23 cellular contexts compared by ENCODE assay signal in the genomic region with DNA sequence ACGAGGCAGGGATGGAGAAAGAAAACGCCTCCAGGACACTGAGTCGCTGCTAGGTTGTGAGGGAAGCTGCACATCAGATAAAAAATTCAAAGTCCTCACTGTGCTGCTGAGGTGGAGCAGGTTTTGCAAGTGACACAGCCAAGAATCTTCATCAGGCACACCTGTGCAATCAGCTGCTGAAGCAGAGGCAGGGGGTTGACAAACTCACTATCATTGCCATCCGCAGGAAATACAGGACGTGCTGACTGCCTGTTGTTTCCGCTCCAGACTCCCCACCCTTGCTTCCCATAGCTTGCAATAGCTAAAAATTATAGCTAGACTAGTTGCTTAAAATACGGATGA.
DNase-seq lines count a peak whose midpoint lies in the region; ATAC-seq, FAIRE-seq and TF ChIP-seq lines count a peak whose summit lies in the region.
"Had no signal": no experiment of that assay in that cellular context is flagged by ENCODE, and none has a peak within 500 bp of the region (broad histone marks: within the 10 kb centered on the region; RNA-seq: fewer than 3 reads in every experiment).

No MANE protein-coding gene starts in this region.

- no peaks in the 10 kb centered on the region for H3K27me3 Mint-ChIP-seq in activated CD4-positive, alpha-beta T cell treated with anti-CD3 and anti-CD28 coated beads for 36 hours
- peaks cover 20% of the 10 kb centered on the region for H3K27me3 Mint-ChIP-seq in T-helper 17 cell

- peak; percentile 16 for DNase-seq in activated CD4-positive, alpha-beta T cell treated with anti-CD3 and anti-CD28 coated beads for 36 hours
- no peak for DNase-seq in activated CD4-positive, alpha-beta T cell treated with anti-CD3 and anti-CD28 coated beads for 48 hours
- peak; percentile 7 for DNase-seq in AG20443 (ENCODE audit: low spot score)
- DNase-seq in T-helper 17 cell: no peak
- DNase-seq in keratinocyte (ENCODE audit: low read depth, low spot score): no peak
- DNase-seq in cerebellum (ENCODE audit: low spot score): no peak
- DNase-seq in KBM-7: no peak
- DNase-seq in NCI-H1105 (lab: John Stamatoyannopoulos, UW): no peak
- DNase-seq: anterior cingulate cortex; effector memory CD8-positive, alpha-beta T cell; mesenchymal stem cell; NCI-H1417 treated with DMSO at 0.1 percent for 48 hours; NCI-H2171; stimulated activated CD4-positive, alpha-beta T cell treated with anti-CD3 and anti-CD28 coated beads, Interleukin-4, amount 100 ng/mL, for 1 hour had no signal

- no peak overlapping the region for H2AFZ ChIP-seq in keratinocyte (ENCODE audit: control insufficient read depth, low read length)

- no peak overlapping the region for H3K27ac Mint-ChIP-seq in activated CD4-positive, alpha-beta T cell treated with anti-CD3 and anti-CD28 coated beads for 36 hours
- H3K27ac Mint-ChIP-seq in T-helper 17 cell: peak overlapping the region; percentile 65
- H3K27ac Mint-ChIP-seq: activated T-helper 2 cell treated with anti-CD3 and anti-CD28 coated beads, Interferon-gamma antibody, Interleukin-2, Interleukin-4, amounts not matched to agents 10 μg/mL and 5 μg/mL and 100 μg/mL, durations not matched to agents 14 hours and 24 hours and 36 hours; effector memory CD8-positive, alpha-beta T cell; natural killer cell treated with Interleukin-12 subunit alpha and Interleukin-12 subunit beta and Interleukin-15 and Interleukin-18, amount 100 ng/mL, for 72 hours; progenitor cell of endocrine pancreas had no signal

- H4K20me1 ChIP-seq in keratinocyte (ENCODE audit: control insufficient read depth, extremely low read depth, insufficient read depth, low read length): no peaks in the 10 kb centered on the region
- H4K20me1 ChIP-seq: BLaER1 treated with 17β-estradiol and CSF1 and Interleukin-3, amounts not matched to agents 10 nM and 100 nM had no signal

- dilution Hi-C loops in keratinocyte (cut with MboI; ENCODE audit: extremely low pct_ligation_motif_present, low sequenced_read_pairs): no loop called here

- no peak overlapping the region for H3K4me3 Mint-ChIP-seq in activated CD4-positive, alpha-beta T cell treated with anti-CD3 and anti-CD28 coated beads for 36 hours
- peak overlapping the region; percentile 70 for H3K4me3 Mint-ChIP-seq in T-helper 17 cell
- H3K4me3 Mint-ChIP-seq: effector memory CD8-positive, alpha-beta T cell; natural killer cell treated with Interleukin-12 subunit alpha and Interleukin-12 subunit beta and Interleukin-15 and Interleukin-18, amount 100 ng/mL, for 72 hours had no signal

- no peak for FAIRE-seq in keratinocyte (lab: Jason Lieb, UNC)
- FAIRE-seq: A204.1 had no signal

- H3K79me2 ChIP-seq in keratinocyte (ENCODE audit: control insufficient read depth, insufficient read depth, low read length): no peaks in the 10 kb centered on the region

- ATAC-seq in activated CD4-positive, alpha-beta T cell treated with anti-CD3 and anti-CD28 coated beads for 36 hours: peak; percentile 26
- peak; percentile 66 for ATAC-seq in T-helper 17 cell
- ATAC-seq: effector memory CD8-positive, alpha-beta T cell; natural killer cell treated with Interleukin-12 subunit alpha and Interleukin-12 subunit beta and Interleukin-15 and Interleukin-18, amount 100 ng/mL, for 72 hours had no signal

- peak overlapping the region; percentile 30 for H3K4me2 ChIP-seq in keratinocyte (ENCODE audit: control insufficient read depth, extremely low read depth, insufficient read depth, low read depth, low read length)

- H3K36me3 Mint-ChIP-seq in activated CD4-positive, alpha-beta T cell treated with anti-CD3 and anti-CD28 coated beads for 36 hours (ENCODE audit: low read depth): no peaks in the 10 kb centered on the region
- H3K36me3 Mint-ChIP-seq in T-helper 17 cell (ENCODE audit: low read depth): no peaks in the 10 kb centered on the region
- H3K36me3 Mint-ChIP-seq: natural killer cell treated with Interleukin-12 subunit alpha and Interleukin-12 subunit beta and Interleukin-15 and Interleukin-18, amount 100 ng/mL, for 72 hours had no signal

- H3K4me3 ChIP-seq in keratinocyte (ENCODE audit: control insufficient read depth in 2 of 3, extremely low read depth in 1 of 3, insufficient read depth in 2 of 3, low read depth in 1 of 3, low read length in 3 of 3): no peak overlapping the region
- H3K4me3 ChIP-seq: BLaER1 treated with 17β-estradiol and CSF1 and Interleukin-3, amounts not matched to agents 10 nM and 100 nM; Peyer's patch; SK-N-MC; skin epidermis; suprapubic skin had no signal

- in situ Hi-C loops in KBM-7 (cut with MboI; ENCODE audit: low pct_unique_long_range_greater_than_20kb, low sequenced_read_pairs): loop anchor here (25.0 kb wide), 1 partner anchor 184 kb away; no protein-coding TSS in a partner anchor

- H3K36me3 ChIP-seq in keratinocyte (ENCODE audit: control insufficient read depth in 2 of 2, extremely low read depth in 1 of 2, insufficient read depth in 2 of 2, low read length in 2 of 2): no peaks in the 10 kb centered on the region
- H3K36me3 ChIP-seq: BLaER1 treated with 17β-estradiol and CSF1 and Interleukin-3, amounts not matched to agents 10 nM and 100 nM; Peyer's patch; suprapubic skin had no signal

- CTCF ChIA-PET in activated CD4-positive, alpha-beta T cell treated with anti-CD3 and anti-CD28 coated beads for 36 hours (lab: Charles Lee): interaction anchor here (0.6 to 1.4 kb wide), 14 partner anchors 9 to 446 kb away, joined by 3 to 5 read pairs (median 4); no protein-coding TSS in a partner anchor

- no peak overlapping the region for H3K27ac ChIP-seq in keratinocyte (ENCODE audit: control insufficient read depth, insufficient read depth, low read length)
- H3K27ac ChIP-seq: BLaER1 treated with 17β-estradiol and CSF1 and Interleukin-3, amounts not matched to agents 10 nM and 100 nM; Peyer's patch; SK-N-MC; suprapubic skin had no signal

- H3K27me3 ChIP-seq in keratinocyte (ENCODE audit: control insufficient read depth, extremely low read depth, insufficient read depth, low read length): peaks cover 6% of the 10 kb centered on the region
- H3K27me3 ChIP-seq: BLaER1 treated with 17β-estradiol and CSF1 and Interleukin-3, amounts not matched to agents 10 nM and 100 nM; Peyer's patch; suprapubic skin had no signal

- peaks cover 12% of the 10 kb centered on the region for H3K4me1 ChIP-seq in keratinocyte (ENCODE audit: control insufficient read depth, extremely low read depth, insufficient read depth, low read length)
- H3K4me1 ChIP-seq: Peyer's patch had no signal

- H3K9me3 Mint-ChIP-seq in activated CD4-positive, alpha-beta T cell treated with anti-CD3 and anti-CD28 coated beads for 36 hours (ENCODE audit: low read depth): no peaks in the 10 kb centered on the region
- H3K9me3 Mint-ChIP-seq: activated T-helper 2 cell treated with anti-CD3 and anti-CD28 coated beads, Interferon-gamma antibody, Interleukin-2, Interleukin-4, amounts not matched to agents 10 μg/mL and 5 μg/mL and 100 μg/mL, durations not matched to agents 14 hours and 24 hours and 36 hours; effector memory CD8-positive, alpha-beta T cell; natural killer cell treated with Interleukin-12 subunit alpha and Interleukin-12 subunit beta and Interleukin-15 and Interleukin-18, amount 100 ng/mL, for 72 hours had no signal

- intact Hi-C loops in activated CD4-positive, alpha-beta T cell treated with anti-CD3 and anti-CD28 coated beads for 36 hours (cut with DNase I, micrococcal nuclease): no loop called here

- no peak overlapping the region for H3K9ac ChIP-seq in keratinocyte (ENCODE audit: control insufficient read depth, extremely low read depth, insufficient read depth, low read length)
- H3K9ac ChIP-seq: BLaER1 treated with 17β-estradiol and CSF1 and Interleukin-3, amounts not matched to agents 10 nM and 100 nM had no signal

- H3K9me3 ChIP-seq in T-helper 17 cell (ENCODE audit: control insufficient read depth, low read length, poor library complexity, severe bottlenecking) (no peaks in the 10 kb centered on the region), keratinocyte (ENCODE audit: control insufficient read depth, low read depth, low read length) (no peaks in the 10 kb centered on the region)
- H3K9me3 ChIP-seq: BLaER1 treated with 17β-estradiol and CSF1 and Interleukin-3, amounts not matched to agents 10 nM and 100 nM; Peyer's patch; suprapubic skin had no signal

- H3K4me1 Mint-ChIP-seq in activated CD4-positive, alpha-beta T cell treated with anti-CD3 and anti-CD28 coated beads for 36 hours: peaks cover 11% of the 10 kb centered on the region
- peaks cover 8% of the 10 kb centered on the region for H3K4me1 Mint-ChIP-seq in T-helper 17 cell

- no peaks in the 10 kb centered on the region for H3K9me1 ChIP-seq in keratinocyte (ENCODE audit: control insufficient read depth, extremely low read depth, insufficient read depth, low read length)

- no peak for TF ChIP-seq CTCF in keratinocyte (optimal IDR thresholded peaks at IDR 0.05 in 1 of 3, IDR thresholded peaks at IDR 0.05 in 1 of 3, conservative IDR thresholded peaks at IDR 0.05 in 1 of 3; ENCODE audit: extremely low read depth in 1 of 3, insufficient read depth in 2 of 3, low read length in 3 of 3)

- POLR2A ChIA-PET in activated CD4-positive, alpha-beta T cell treated with anti-CD3 and anti-CD28 coated beads for 36 hours (lab: Charles Lee): no interaction called here

Comparison
In these comparisons a context has a peak if more than half of its experiments do, and no peak if none do; other contexts are left out.
1. DNase-seq: peak in activated CD4-positive, alpha-beta T cell treated with anti-CD3 and anti-CD28 coated beads for 36 hours (single experiment) and AG20443 (single experiment); none in activated CD4-positive, alpha-beta T cell treated with anti-CD3 and anti-CD28 coated beads for 48 hours (single experiment), T-helper 17 cell (0 of 3), keratinocyte (single experiment), cerebellum (single experiment), KBM-7 (single experiment) and NCI-H1105 (single experiment).